In the genomic region with DNA sequence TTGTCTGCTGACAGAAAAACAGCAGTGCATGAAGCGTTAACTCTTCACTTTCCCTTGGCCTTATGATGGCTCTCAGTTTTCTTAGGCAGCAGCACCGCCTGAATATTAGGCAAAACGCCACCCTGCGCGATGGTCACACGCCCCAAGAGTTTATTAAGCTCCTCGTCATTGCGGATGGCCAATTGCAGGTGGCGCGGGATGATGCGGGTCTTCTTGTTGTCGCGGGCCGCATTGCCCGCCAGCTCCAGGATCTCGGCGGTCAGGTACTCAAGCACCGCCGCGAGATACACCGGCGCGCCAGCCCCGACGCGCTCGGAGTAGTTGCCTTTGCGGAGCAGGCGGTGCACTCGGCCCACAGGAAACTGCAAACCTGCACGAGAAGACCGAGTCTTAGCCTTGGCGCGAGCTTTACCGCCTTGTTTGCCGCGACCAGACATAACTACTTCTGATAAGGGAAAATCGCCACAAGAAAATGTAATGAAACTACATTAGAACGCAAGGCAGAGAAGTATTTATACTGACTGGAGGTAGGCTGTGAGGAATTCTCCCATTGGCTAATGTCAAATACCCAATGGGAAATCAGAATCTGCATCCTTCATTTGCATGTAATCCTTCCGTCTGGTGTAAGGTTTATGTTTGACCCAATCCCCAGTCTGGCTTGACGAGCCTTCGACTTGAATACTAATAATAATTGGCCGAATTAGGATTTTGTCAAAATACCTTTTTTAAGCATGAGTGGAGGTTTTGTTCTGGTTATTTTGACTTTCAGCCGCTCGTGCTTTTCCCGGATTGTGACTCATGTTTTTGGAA, we compare ENCODE assay signal across 8 cellular contexts. TPM values are rescaled to one million over a fixed set of nuclear protein-coding genes. Genes with fewer than 3 reads are reported as not detected.
DNase-seq lines count a peak whose midpoint lies in the region; ATAC-seq and TF ChIP-seq lines count a peak whose summit lies in the region.

No MANE protein-coding gene starts in this region.

- DNase-seq in NK-92 treated with Interleukin-12 subunit alpha and Interleukin-12 subunit beta, amount 100 ng/mL, for 24 hours (lab: John Stamatoyannopoulos, UW) = peak; percentile 75
- DNase-seq in NK-92 (lab: John Stamatoyannopoulos, UW; ENCODE audit: unreplicated experiment) (no peak), NCI-H1092 (lab: John Stamatoyannopoulos, UW) (peak; percentile 47), SKM-1 (lab: John Stamatoyannopoulos, UW; ENCODE audit: unreplicated experiment) (peak; percentile 91), ascending aorta (ENCODE audit: low spot score in 2 of 2) (peak in 1 of 2 donors; percentile 90), left ventricle myocardium superior (peak; percentile 77), posterior cingulate gyrus (peak in 7 of 10 donors; percentile 15 to 89 (median 43))

- no peaks in the 10 kb centered on the region for H3K27me3 ChIP-seq in ascending aorta

- peak; percentile 72 for ATAC-seq in HG02763 (IDR thresholded peaks at IDR 0.05; ENCODE audit: unreplicated experiment)
- peak; percentile 90 for ATAC-seq in left ventricle myocardium superior

- H3K9me3 ChIP-seq in ascending aorta = no peaks in the 10 kb centered on the region

- intact Hi-C loops in ascending aorta (cut with DNase I) (loop anchor here (1.0 to 5.0 kb wide), 4 partner anchors 10 to 164 kb away; a partner anchor contains a TSS), left ventricle myocardium superior (cut with micrococcal nuclease) (no loop called here), posterior cingulate gyrus (cut with DNase I) (no loop called here)

- no peak for TF ChIP-seq CTCF in ascending aorta (IDR thresholded peaks at IDR 0.05)

- H3K4me1 ChIP-seq in ascending aorta = peaks cover 5 to 13% of the 10 kb centered on the region in 2 donors

- no peaks in the 10 kb centered on the region for H3K36me3 ChIP-seq in ascending aorta

- peak overlapping the region; percentile 92 to 96 for H3K27ac ChIP-seq in ascending aorta

- H3K4me3 ChIP-seq in ascending aorta = peak overlapping the region; percentile 56 to 79

RNA-seq across cellular contexts. Expression of a gene that starts 53.9 kb away (rescaled TPM):
- 2.6 TPM for total RNA-seq in ascending aorta
- total RNA-seq in left ventricle myocardium superior = 4.5 TPM
